In the genomic region with DNA sequence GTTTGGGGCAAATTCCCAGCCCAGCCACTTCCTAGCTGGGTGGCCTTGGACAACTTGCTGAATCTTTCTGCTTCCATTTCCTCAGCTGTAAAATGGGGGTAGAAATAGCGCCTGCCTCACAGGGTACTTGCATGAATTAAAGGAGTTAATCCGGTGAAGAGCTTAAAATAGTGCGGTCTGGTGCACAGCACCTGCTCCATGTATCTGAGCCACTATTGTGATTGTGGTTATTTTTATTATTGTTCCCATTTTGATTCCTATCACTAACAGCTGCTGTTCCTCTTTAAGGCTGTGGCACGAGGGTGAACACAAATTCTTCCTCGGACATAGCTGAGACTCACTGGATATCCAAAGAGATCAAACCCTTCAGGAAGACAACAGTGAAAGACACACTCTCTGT, we compare ENCODE assay signal across 20 cellular contexts. TPM values are rescaled to one million over a fixed set of nuclear protein-coding genes. Genes with fewer than 3 reads are reported as not detected.
A peak's percentile ranks its signal among the peaks of the same experiment; 100 is the strongest.
DNase-seq lines count a peak whose midpoint lies in the region; ATAC-seq and TF ChIP-seq lines count a peak whose summit lies in the region.
"Had no signal": no experiment of that assay in that cellular context is flagged by ENCODE, and none has a peak within 500 bp of the region (broad histone marks: within the 10 kb centered on the region; RNA-seq: fewer than 3 reads in every experiment).

No MANE protein-coding gene starts in this region.

- intact Hi-C loops in posterior vena cava (cut with DNase I): no loop called here
- intact Hi-C loops in vagina (cut with DNase I): no loop called here

- no peaks in the 10 kb centered on the region for H3K9me3 ChIP-seq in vagina
- H3K9me3 ChIP-seq: SJSA1 had no signal

- H3K27me3 ChIP-seq in vagina: no peaks in the 10 kb centered on the region

- TF ChIP-seq CTCF in vagina (IDR thresholded peaks at IDR 0.05): no peak

- no peaks in the 10 kb centered on the region for H3K27me3 Mint-ChIP-seq in central memory CD8-positive, alpha-beta T cell

- H3K4me1 ChIP-seq in vagina: no peaks in the 10 kb centered on the region
- H3K4me1 ChIP-seq: SJSA1 had no signal

- no peak for TF ChIP-seq POLR2A in vagina (IDR thresholded peaks at IDR 0.05)

- no peak overlapping the region for H3K4me3 ChIP-seq in vagina
- H3K4me3 ChIP-seq: SJSA1 had no signal

- no peak overlapping the region for H3K4me3 Mint-ChIP-seq in central memory CD8-positive, alpha-beta T cell
- H3K4me3 Mint-ChIP-seq: CD8-positive, alpha-beta T cell; IgD-negative memory B cell had no signal

- DNase-seq in DMS 273 (lab: John Stamatoyannopoulos, UW; ENCODE audit: unreplicated experiment) (peak; percentile 54), DMS 273 treated with DMSO at 0.1 percent for 48 hours (lab: John Stamatoyannopoulos, UW) (no peak), NCI-H524 (lab: John Stamatoyannopoulos, UW) (peak; percentile 84 to 92), posterior vena cava (ENCODE audit: low spot score) (peak; percentile 13), NCI-H1092 (lab: John Stamatoyannopoulos, UW) (no peak), vagina (ENCODE audit: extremely low spot score in 2 of 2) (no peak)
- DNase-seq in central memory CD8-positive, alpha-beta T cell (ENCODE audit: low spot score in 2 of 2): no peak
- DNase-seq: ACHN; C1 segment of cervical spinal cord; Calu3; CD8-positive, alpha-beta T cell; DMS79 treated with DMSO at 0.1 percent for 48 hours; MV-4-11; NCI-H2227 treated with DMSO at 0.1 percent for 48 hours; NCI-H510A; NCI-H774 had no signal

- no peak for ATAC-seq in central memory CD8-positive, alpha-beta T cell (replicated peaks; ENCODE audit: extremely low read depth, poor library complexity, severe bottlenecking)
- ATAC-seq in HG03432 (IDR thresholded peaks at IDR 0.05; ENCODE audit: unreplicated experiment): no peak
- ATAC-seq: CD8-positive, alpha-beta T cell had no signal

- no peaks in the 10 kb centered on the region for H3K9me3 Mint-ChIP-seq in central memory CD8-positive, alpha-beta T cell
- H3K9me3 Mint-ChIP-seq: CD8-positive, alpha-beta T cell had no signal

- H3K36me3 Mint-ChIP-seq in central memory CD8-positive, alpha-beta T cell (ENCODE audit: insufficient read depth): no peaks in the 10 kb centered on the region
- H3K36me3 Mint-ChIP-seq: CD8-positive, alpha-beta T cell; IgD-negative memory B cell had no signal

- peak overlapping the region; percentile 58 for H3K27ac Mint-ChIP-seq in central memory CD8-positive, alpha-beta T cell (ENCODE audit: low read depth)
- H3K27ac Mint-ChIP-seq: CD8-positive, alpha-beta T cell; IgD-negative memory B cell had no signal

- no peaks in the 10 kb centered on the region for H3K36me3 ChIP-seq in vagina
- H3K36me3 ChIP-seq: SJSA1 had no signal

- H3K4me1 Mint-ChIP-seq in central memory CD8-positive, alpha-beta T cell: peaks cover 7% of the 10 kb centered on the region

- H3K27ac ChIP-seq in vagina: no peak overlapping the region
- H3K27ac ChIP-seq: 22Rv1, SJSA1 had no signal

RNA-seq across cellular contexts. Expression of a gene that starts 46.9 kb away (rescaled TPM):
- 100 to 1,000 TPM; 107 to 186 TPM for total RNA-seq in posterior vena cava
- total RNA-seq in vagina: 50.6 TPM

Comparison
In these comparisons a context has a peak if more than half of its experiments do, and no peak if none do; other contexts are left out.
1. DNase-seq: peak in DMS 273 (single experiment), NCI-H524 (2 of 2) and posterior vena cava (single experiment); none in DMS 273 treated with DMSO at 0.1 percent for 48 hours (single experiment), central memory CD8-positive, alpha-beta T cell (0 of 2), NCI-H1092 (single experiment) and vagina (0 of 2).